27 cellular contexts compared by ENCODE assay signal in genomic region chr1:51731998-51732397, GRCh38.
DNase-seq lines count a peak whose midpoint lies in the region; ATAC-seq, FAIRE-seq and TF ChIP-seq lines count a peak whose summit lies in the region.
"Had no signal": no experiment of that assay in that cellular context is flagged by ENCODE, and none has a peak within 500 bp of the region (broad histone marks: within the 10 kb centered on the region; RNA-seq: fewer than 3 reads in every experiment).

No MANE protein-coding gene starts in this region.

- no peak overlapping the region for H3K27ac Mint-ChIP-seq in nephron progenitor cell
- H3K27ac Mint-ChIP-seq: B cell had no signal

- TF ChIP-seq CTCF in HepG2 (CRISPR knock-in tag; IDR thresholded peaks at IDR 0.05) = no peak
- no peak for TF ChIP-seq CTCF in right lobe of liver (IDR thresholded peaks at IDR 0.05)
- no peak for TF ChIP-seq CTCF in nephron progenitor cell (IDR thresholded peaks at IDR 0.05)

- peaks cover 28% of the 10 kb centered on the region for H4K20me1 ChIP-seq in HepG2 (ENCODE audit: insufficient read depth, low read length)

- peaks cover 71% of the 10 kb centered on the region for H3K79me2 ChIP-seq in HepG2 (ENCODE audit: insufficient read depth, low read length)

- FAIRE-seq in HepG2 (lab: Jason Lieb, UNC) = no peak
- FAIRE-seq: A204.1, keratinocyte, pancreas, TTC549 had no signal

- no peaks in the 10 kb centered on the region; a peak in 1 of 5 replicates for H3K27me3 ChIP-seq in HepG2 (ENCODE audit: control insufficient read depth in 1 of 2, insufficient read depth in 2 of 2, low read length in 2 of 2)
- H3K27me3 ChIP-seq in right lobe of liver = no peaks in the 10 kb centered on the region
- H3K27me3 ChIP-seq: pancreas, SJCRH30 had no signal

- H3K27me3 Mint-ChIP-seq in nephron progenitor cell (ENCODE audit: low read depth, poor library complexity) = peaks cover 12% of the 10 kb centered on the region
- H3K27me3 Mint-ChIP-seq: B cell had no signal

- 94% methylated on average over 4 of the region's 4 CpGs for WGBS in HepG2 (ENCODE audit: low lambda C conversion rate)
- WGBS in right lobe of liver (ENCODE audit: insufficient coverage, low coverage, low lambda C conversion rate, missing lambda C conversion rate) = 84% methylated on average over 4 of the region's 4 CpGs

- no peaks in the 10 kb centered on the region for H3K36me3 ChIP-seq in HepG2 (replicated peaks in 1 of 2; ENCODE audit: control insufficient read depth in 1 of 2, insufficient read depth in 2 of 2, low read length in 2 of 2)
- no peaks in the 10 kb centered on the region for H3K36me3 ChIP-seq in right lobe of liver
- no peaks in the 10 kb centered on the region for H3K36me3 ChIP-seq in SK-N-MC (ENCODE audit: insufficient read depth, low read length)
- H3K36me3 ChIP-seq: pancreas, SJCRH30 had no signal

- CTCF ChIA-PET in HepG2 (lab: Yijun Ruan, JAX; ENCODE audit: low intra/inter-chr PET ratio, low total read pairs) = no interaction called here

- no peak overlapping the region for H3K27ac ChIP-seq in HepG2 (ENCODE audit: extremely low read length, insufficient read depth, low read length)
- H3K27ac ChIP-seq in right lobe of liver = no peak overlapping the region
- 0 out of 2 replicates have a peak overlapping the region, but pooled peaks have one; percentile 14 for H3K27ac ChIP-seq in SK-N-MC
- H3K27ac ChIP-seq: GM23248, SJCRH30 had no signal

- peak overlapping the region; percentile 46 for H3K4me3 Mint-ChIP-seq in nephron progenitor cell

- no peak for ATAC-seq in HepG2
- ATAC-seq in right lobe of liver = no peak
- no peak for ATAC-seq in GM18520 (IDR thresholded peaks at IDR 0.05; ENCODE audit: unreplicated experiment)
- ATAC-seq: pancreas had no signal

- intact Hi-C loops in HepG2 (cut with micrococcal nuclease; ENCODE audit: unreplicated experiment) (loop anchor here (10.0 kb wide), 1 partner anchor 107 kb away; no protein-coding TSS in a partner anchor), right lobe of liver (cut with DNase I) (no loop called here)

- H3K4me1 Mint-ChIP-seq in nephron progenitor cell = peaks cover 79% of the 10 kb centered on the region

- TF ChIP-seq RAD21 in HepG2 (CRISPR knock-in tag; IDR thresholded peaks at IDR 0.05) = no peak

- POLR2A ChIA-PET in HepG2 (lab: Yijun Ruan, JAX) = no interaction called here

- H2AFZ ChIP-seq in HepG2 (ENCODE audit: low read length) = no peak overlapping the region
- H2AFZ ChIP-seq: GM23248 had no signal

- no peak for TF ChIP-seq POLR2A in HepG2 (IDR thresholded peaks at IDR 0.05; ENCODE audit: insufficient read depth in 1 of 2, low read depth in 2 of 2, low read length in 2 of 2)
- no peak for TF ChIP-seq POLR2A in right lobe of liver (IDR thresholded peaks at IDR 0.05)

- H3K36me3 Mint-ChIP-seq in nephron progenitor cell (ENCODE audit: low read depth) = no peaks in the 10 kb centered on the region
- H3K36me3 Mint-ChIP-seq: brain had no signal

- peak overlapping the region; percentile 81; the same call in 1 of the 2 replicates for H3K4me2 ChIP-seq in HepG2 (ENCODE audit: low read depth, low read length)

- no peak overlapping the region for H3K9ac ChIP-seq in HepG2 (ENCODE audit: insufficient read depth, low read depth, low read length)
- H3K9ac ChIP-seq in SK-N-MC (ENCODE audit: insufficient read length) = no peak overlapping the region
- H3K9ac ChIP-seq: GM23248 had no signal

- BruUV-seq in HepG2 (replicated peaks; lab: Mats Ljungman, UMichigan) = no TSS peak

- peak overlapping the region in 1 of 3 experiments; percentile 87; a peak in 2 of 6 replicates for H3K4me3 ChIP-seq in HepG2 (replicated peaks in 1 of 3; ENCODE audit: insufficient read depth in 1 of 3, low read depth in 2 of 3, low read length in 3 of 3)
- H3K4me3 ChIP-seq in right lobe of liver = no peak overlapping the region
- H3K4me3 ChIP-seq in SK-N-MC = no peak overlapping the region
- H3K4me3 ChIP-seq: GM23248, SJCRH30 had no signal

- in situ Hi-C loops in HepG2 (cut with HindIII; ENCODE audit: extremely low pct_ligation_motif_present, low pct_unique_long_range_greater_than_20kb) = no loop called here

- TF ChIP-seq EP300 in HepG2 (IDR thresholded peaks at IDR 0.05; ENCODE audit: low read depth in 2 of 2, low read length in 2 of 2) (no peak), HepG2 (CRISPR knock-in tag; IDR thresholded peaks at IDR 0.05; ENCODE audit: borderline replicate concordance) (no peak)

- no peaks in the 10 kb centered on the region for H3K9me3 ChIP-seq in HepG2 (ENCODE audit: low read length)
- no peaks in the 10 kb centered on the region for H3K9me3 ChIP-seq in right lobe of liver
- no peaks in the 10 kb centered on the region for H3K9me3 ChIP-seq in SK-N-MC (ENCODE audit: low read depth, low read length)
- H3K9me3 ChIP-seq: pancreas, SJCRH30 had no signal

- DNase-seq in HepG2 (ENCODE audit: low spot score) (no peak), right lobe of liver (no peak), SK-N-MC (ENCODE audit: low read depth, low spot score) (no peak), nephron progenitor cell (no peak), T1000 (lab: John Stamatoyannopoulos, UW) (no peak), hippocampal formation (lab: John Stamatoyannopoulos, UW) (no peak), mucosa of gallbladder (ENCODE audit: low spot score) (no peak)
- DNase-seq: activated CD4-positive, alpha-beta T cell treated with anti-CD3 and anti-CD28 coated beads, Interleukin-2, amount 50 U/mL, for 48 hours; activated naive CD4-positive, alpha-beta T cell treated with Interleukin-2 at 50 U/mL for 16 hours; COR-L47; GDM1; GM23248; midbrain; MV-4-11; NCI-H1694; pancreas; SJCRH30; stimulated activated CD4-positive, alpha-beta T cell treated with anti-CD3 and anti-CD28 coated beads, Interleukin-15, amount 100 ng/mL, for 24 hours; stimulated activated naive CD4-positive, alpha-beta T cell; T-helper 1 cell had no signal

- H3K9me3 Mint-ChIP-seq in nephron progenitor cell = no peaks in the 10 kb centered on the region
- H3K9me3 Mint-ChIP-seq: brain, nephron had no signal

- H3K4me1 ChIP-seq in HepG2 (ENCODE audit: insufficient read depth, low read length) = peaks cover 73% of the 10 kb centered on the region
- H3K4me1 ChIP-seq in right lobe of liver = peaks cover 0 to 65% (median 21%) of the 10 kb centered on the region in 4 donors
- H3K4me1 ChIP-seq: SJCRH30 had no signal

TF ChIP-seq in HepG2, 621 proteins besides CTCF, POLR2A, EP300 and RAD21:
- TF ChIP-seq ZNF615 (CRISPR knock-in tag; IDR thresholded peaks at IDR 0.05; ENCODE audit: borderline replicate concordance) (no peak), XRCC5 (optimal IDR thresholded peaks at IDR 0.05; ENCODE audit: low read length) (no peak), MATR3 (CRISPR knock-in tag; IDR thresholded peaks at IDR 0.05) (no peak), ZBTB43 (CRISPR knock-in tag; conservative IDR thresholded peaks at IDR 0.05) (no peak), NONO (IDR thresholded peaks at IDR 0.05) (no peak), NONO (CRISPR knock-in tag; conservative IDR thresholded peaks at IDR 0.05) (no peak), ADNP (CRISPR knock-in tag; IDR thresholded peaks at IDR 0.05) (no peak), CEBPB (IDR thresholded peaks at IDR 0.05; ENCODE audit: borderline replicate concordance, low read depth, low read length) (no peak), ZNF557 (CRISPR knock-in tag; IDR thresholded peaks at IDR 0.05) (no peak), U2AF2 (IDR thresholded peaks at IDR 0.05; ENCODE audit: low read depth, low read length) (no peak), KLF15 (CRISPR knock-in tag; IDR thresholded peaks at IDR 0.05; ENCODE audit: borderline replicate concordance) (no peak), ATF3 (CRISPR knock-in tag; IDR thresholded peaks at IDR 0.05) (no peak)
- TF ChIP-seq, protein P1, sequence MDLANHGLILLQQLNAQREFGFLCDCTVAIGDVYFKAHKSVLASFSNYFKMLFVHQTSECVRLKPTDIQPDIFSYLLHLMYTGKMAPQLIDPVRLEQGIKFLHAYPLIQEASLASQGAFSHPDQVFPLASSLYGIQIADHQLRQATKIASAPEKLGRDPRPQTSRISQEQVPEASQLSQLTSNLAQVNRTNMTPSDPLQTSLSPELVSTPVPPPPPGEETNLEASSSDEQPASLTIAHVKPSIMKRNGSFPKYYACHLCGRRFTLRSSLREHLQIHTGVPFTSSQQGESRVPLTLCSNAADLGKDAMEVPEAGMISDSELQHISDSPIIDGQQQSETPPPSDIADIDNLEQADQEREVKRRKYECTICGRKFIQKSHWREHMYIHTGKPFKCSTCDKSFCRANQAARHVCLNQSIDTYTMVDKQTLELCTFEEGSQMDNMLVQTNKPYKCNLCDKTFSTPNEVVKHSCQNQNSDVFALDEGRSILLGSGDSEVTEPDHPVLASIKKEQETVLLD (CRISPR knock-in tag; IDR thresholded peaks at IDR 0.05; ENCODE audit: low read depth) = no peak
- TF ChIP-seq, protein P2, sequence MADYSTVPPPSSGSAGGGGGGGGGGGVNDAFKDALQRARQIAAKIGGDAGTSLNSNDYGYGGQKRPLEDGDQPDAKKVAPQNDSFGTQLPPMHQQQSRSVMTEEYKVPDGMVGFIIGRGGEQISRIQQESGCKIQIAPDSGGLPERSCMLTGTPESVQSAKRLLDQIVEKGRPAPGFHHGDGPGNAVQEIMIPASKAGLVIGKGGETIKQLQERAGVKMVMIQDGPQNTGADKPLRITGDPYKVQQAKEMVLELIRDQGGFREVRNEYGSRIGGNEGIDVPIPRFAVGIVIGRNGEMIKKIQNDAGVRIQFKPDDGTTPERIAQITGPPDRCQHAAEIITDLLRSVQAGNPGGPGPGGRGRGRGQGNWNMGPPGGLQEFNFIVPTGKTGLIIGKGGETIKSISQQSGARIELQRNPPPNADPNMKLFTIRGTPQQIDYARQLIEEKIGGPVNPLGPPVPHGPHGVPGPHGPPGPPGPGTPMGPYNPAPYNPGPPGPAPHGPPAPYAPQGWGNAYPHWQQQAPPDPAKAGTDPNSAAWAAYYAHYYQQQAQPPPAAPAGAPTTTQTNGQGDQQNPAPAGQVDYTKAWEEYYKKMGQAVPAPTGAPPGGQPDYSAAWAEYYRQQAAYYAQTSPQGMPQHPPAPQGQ (CRISPR knock-in tag; IDR thresholded peaks at IDR 0.05; ENCODE audit: borderline replicate concordance) = no peak
